ENCODE assay signal across 8 cellular contexts in the genomic region with DNA sequence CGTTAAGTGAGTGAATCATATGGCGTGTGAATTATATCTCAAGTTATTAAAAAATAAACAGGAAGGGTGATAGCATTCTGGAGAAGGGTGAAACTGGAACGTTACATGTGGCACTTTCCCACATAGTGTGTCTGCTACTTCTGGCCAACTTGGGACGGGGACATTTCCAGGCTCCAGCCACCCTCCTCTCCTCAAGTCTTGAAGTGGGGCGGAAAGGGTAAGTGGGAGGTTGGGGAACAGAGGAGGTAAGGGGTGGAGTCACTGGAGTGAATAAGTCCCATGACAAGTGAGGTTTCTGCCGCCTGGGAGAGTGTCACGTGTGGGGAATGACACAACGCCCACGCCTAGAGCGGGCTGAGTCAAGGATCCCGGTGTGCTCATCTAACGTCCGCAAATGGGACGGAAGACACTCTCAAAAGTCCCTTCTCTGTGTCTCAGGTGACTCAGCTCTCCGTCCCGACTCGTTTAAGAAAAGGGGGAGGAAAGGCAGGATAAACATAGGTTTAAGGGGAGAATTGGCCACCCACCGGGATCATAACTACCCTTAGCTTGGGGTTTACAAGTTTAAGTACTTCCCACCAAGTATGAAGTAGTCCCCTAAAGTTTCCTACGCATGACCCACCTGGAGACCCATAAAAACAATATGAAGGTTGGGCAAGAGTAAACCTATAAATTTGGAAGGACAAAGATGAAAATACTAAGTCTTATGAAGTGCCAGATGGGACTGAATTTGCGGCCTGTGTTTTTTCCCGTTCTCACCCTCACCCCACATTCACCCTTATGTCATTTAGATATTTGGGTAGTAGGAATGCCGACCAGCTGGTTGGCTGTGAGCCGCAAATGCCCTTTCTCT.
A peak's percentile ranks its signal among the peaks of the same experiment; 100 is the strongest.
DNase-seq lines count a peak whose midpoint lies in the region; TF ChIP-seq lines count a peak whose summit lies in the region.

No MANE protein-coding gene starts in this region.

- no peaks in the 10 kb centered on the region for H3K27me3 ChIP-seq in HAP-1 (ENCODE audit: low read depth)

- H3K4me3 ChIP-seq in HAP-1, result peak overlapping the region; percentile 38
- H3K4me3 ChIP-seq in choroid plexus epithelial cell (ENCODE audit: low read depth, low read length), result peak overlapping the region; percentile 68

- in situ Hi-C loops in HAP-1 (cut with MboI; ENCODE audit: low sequenced_read_pairs), result no loop called here

- H3K36me3 ChIP-seq in HAP-1 (replicated peaks), result no peaks in the 10 kb centered on the region

- H3K9me3 ChIP-seq in HAP-1, result no peaks in the 10 kb centered on the region

- DNase-seq in DMS 273 treated with DMSO at 0.1 percent for 48 hours (lab: John Stamatoyannopoulos, UW), result peak; percentile 71
- peak; percentile 69 to 79 for DNase-seq in HAP-1 (ENCODE audit: low spot score in 2 of 2)
- DNase-seq in NCI-H2227 (lab: John Stamatoyannopoulos, UW; ENCODE audit: unreplicated experiment), result peak; percentile 82
- DNase-seq in activated CD4-positive, alpha-beta T cell treated with anti-CD3 and anti-CD28 coated beads for 4 hours, result peak; percentile 90 to 93
- peak; percentile 96 for DNase-seq in choroid plexus epithelial cell (ENCODE audit: low read depth)
- DNase-seq in kidney tubule cell (ENCODE audit: low spot score), result peak; percentile 99
- peak; percentile 95 for DNase-seq in stimulated activated CD4-positive, alpha-beta T cell treated with anti-CD3 and anti-CD28 coated beads, Interleukin-15, amount 100 ng/mL, for 24 hours
- no peak for DNase-seq in NCI-H446 (lab: John Stamatoyannopoulos, UW)

- TF ChIP-seq CTCF in choroid plexus epithelial cell (conservative IDR thresholded peaks at IDR 0.05; ENCODE audit: low read depth, low read length), result no peak

- H3K4me1 ChIP-seq in HAP-1, result peaks cover 25% of the 10 kb centered on the region

Comparison
In these comparisons a context has a peak if more than half of its experiments do, and no peak if none do; other contexts are left out.
1. DNase-seq: peak in DMS 273 treated with DMSO at 0.1 percent for 48 hours (single experiment), HAP-1 (2 of 2), NCI-H2227 (single experiment), activated CD4-positive, alpha-beta T cell treated with anti-CD3 and anti-CD28 coated beads for 4 hours (2 of 2), choroid plexus epithelial cell (single experiment), kidney tubule cell (single experiment) and stimulated activated CD4-positive, alpha-beta T cell treated with anti-CD3 and anti-CD28 coated beads, Interleukin-15, amount 100 ng/mL, for 24 hours (single experiment); none in NCI-H446 (0 of 2).